ENCODE assay signal across 1 cellular context in genomic region chr3:124923833-124924232, GRCh38.
TF ChIP-seq lines count a peak whose summit lies in the region.

No MANE protein-coding gene starts in this region.

TF ChIP-seq in GM12878, 131 proteins besides CTCF, POLR2A, EP300 and RAD21:
- TF ChIP-seq FOS (IDR thresholded peaks at IDR 0.05; ENCODE audit: borderline replicate concordance, extremely low read depth, insufficient read length) (no peak), IKZF1 (conservative IDR thresholded peaks at IDR 0.05) (no peak), EGR1 (IDR thresholded peaks at IDR 0.05; ENCODE audit: borderline replicate concordance in 1 of 2, low read depth in 2 of 2, low read length in 2 of 2) (no peak)
